In genomic region chr2:37323770-37324535, GRCh38 we compare ENCODE assay signal across 1 cellular context.
TF ChIP-seq lines count a peak whose summit lies in the region.

No MANE protein-coding gene starts in this region.

TF ChIP-seq in GM23338, 12 proteins besides CTCF, POLR2A, EP300 and RAD21 (continued from another document):
- TF ChIP-seq ZNF462 (CRISPR knock-in tag; IDR thresholded peaks at IDR 0.05) (no peak), EZH2phosphoT487 (IDR thresholded peaks at IDR 0.05; ENCODE audit: unreplicated experiment) (no peak)
TF ChIP-seq in GM23338: peak in this region for 0.
